In the genomic region with DNA sequence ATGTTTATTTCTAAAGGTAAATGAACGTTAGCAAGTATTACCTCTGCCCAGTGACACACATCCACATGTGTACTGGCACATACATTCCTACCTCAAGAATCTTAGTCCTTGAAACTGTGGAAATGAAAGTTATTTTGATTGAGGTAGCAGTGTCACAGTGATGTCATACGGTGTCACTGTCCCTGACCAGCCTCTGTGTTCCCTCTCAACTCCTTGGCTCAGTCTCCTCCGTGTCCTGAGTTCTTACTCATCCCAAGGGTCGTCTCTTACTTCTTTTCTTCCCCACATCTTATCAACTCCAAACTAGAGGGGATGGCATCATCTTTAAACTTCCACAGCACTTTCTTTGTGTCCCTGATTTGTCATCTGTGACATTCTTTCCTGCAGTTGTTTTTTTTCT, we compare ENCODE assay signal across 1 cellular context.
TF ChIP-seq lines count a peak whose summit lies in the region.

No MANE protein-coding gene starts in this region.

TF ChIP-seq in HEK293, 187 proteins besides CTCF, POLR2A, EP300 and RAD21 (continued from another document):
- TF ChIP-seq, protein P1, sequence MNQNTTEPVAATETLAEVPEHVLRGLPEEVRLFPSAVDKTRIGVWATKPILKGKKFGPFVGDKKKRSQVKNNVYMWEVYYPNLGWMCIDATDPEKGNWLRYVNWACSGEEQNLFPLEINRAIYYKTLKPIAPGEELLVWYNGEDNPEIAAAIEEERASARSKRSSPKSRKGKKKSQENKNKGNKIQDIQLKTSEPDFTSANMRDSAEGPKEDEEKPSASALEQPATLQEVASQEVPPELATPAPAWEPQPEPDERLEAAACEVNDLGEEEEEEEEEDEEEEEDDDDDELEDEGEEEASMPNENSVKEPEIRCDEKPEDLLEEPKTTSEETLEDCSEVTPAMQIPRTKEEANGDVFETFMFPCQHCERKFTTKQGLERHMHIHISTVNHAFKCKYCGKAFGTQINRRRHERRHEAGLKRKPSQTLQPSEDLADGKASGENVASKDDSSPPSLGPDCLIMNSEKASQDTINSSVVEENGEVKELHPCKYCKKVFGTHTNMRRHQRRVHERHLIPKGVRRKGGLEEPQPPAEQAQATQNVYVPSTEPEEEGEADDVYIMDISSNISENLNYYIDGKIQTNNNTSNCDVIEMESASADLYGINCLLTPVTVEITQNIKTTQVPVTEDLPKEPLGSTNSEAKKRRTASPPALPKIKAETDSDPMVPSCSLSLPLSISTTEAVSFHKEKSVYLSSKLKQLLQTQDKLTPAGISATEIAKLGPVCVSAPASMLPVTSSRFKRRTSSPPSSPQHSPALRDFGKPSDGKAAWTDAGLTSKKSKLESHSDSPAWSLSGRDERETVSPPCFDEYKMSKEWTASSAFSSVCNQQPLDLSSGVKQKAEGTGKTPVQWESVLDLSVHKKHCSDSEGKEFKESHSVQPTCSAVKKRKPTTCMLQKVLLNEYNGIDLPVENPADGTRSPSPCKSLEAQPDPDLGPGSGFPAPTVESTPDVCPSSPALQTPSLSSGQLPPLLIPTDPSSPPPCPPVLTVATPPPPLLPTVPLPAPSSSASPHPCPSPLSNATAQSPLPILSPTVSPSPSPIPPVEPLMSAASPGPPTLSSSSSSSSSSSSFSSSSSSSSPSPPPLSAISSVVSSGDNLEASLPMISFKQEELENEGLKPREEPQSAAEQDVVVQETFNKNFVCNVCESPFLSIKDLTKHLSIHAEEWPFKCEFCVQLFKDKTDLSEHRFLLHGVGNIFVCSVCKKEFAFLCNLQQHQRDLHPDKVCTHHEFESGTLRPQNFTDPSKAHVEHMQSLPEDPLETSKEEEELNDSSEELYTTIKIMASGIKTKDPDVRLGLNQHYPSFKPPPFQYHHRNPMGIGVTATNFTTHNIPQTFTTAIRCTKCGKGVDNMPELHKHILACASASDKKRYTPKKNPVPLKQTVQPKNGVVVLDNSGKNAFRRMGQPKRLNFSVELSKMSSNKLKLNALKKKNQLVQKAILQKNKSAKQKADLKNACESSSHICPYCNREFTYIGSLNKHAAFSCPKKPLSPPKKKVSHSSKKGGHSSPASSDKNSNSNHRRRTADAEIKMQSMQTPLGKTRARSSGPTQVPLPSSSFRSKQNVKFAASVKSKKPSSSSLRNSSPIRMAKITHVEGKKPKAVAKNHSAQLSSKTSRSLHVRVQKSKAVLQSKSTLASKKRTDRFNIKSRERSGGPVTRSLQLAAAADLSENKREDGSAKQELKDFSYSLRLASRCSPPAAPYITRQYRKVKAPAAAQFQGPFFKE (tag by site-specific recombination; IDR thresholded peaks at IDR 0.05; ENCODE audit: borderline replicate concordance): no peak
- TF ChIP-seq, protein P2, sequence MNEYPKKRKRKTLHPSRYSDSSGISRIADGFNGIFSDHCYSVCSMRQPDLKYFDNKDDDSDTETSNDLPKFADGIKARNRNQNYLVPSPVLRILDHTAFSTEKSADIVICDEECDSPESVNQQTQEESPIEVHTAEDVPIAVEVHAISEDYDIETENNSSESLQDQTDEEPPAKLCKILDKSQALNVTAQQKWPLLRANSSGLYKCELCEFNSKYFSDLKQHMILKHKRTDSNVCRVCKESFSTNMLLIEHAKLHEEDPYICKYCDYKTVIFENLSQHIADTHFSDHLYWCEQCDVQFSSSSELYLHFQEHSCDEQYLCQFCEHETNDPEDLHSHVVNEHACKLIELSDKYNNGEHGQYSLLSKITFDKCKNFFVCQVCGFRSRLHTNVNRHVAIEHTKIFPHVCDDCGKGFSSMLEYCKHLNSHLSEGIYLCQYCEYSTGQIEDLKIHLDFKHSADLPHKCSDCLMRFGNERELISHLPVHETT (tag by site-specific recombination; IDR thresholded peaks at IDR 0.05): no peak
- no peak for TF ChIP-seq ZNF510 (tag by site-specific recombination; IDR thresholded peaks at IDR 0.05; ENCODE audit: insufficient replicate concordance)
- TF ChIP-seq ZFHX2 (tag by site-specific recombination; conservative IDR thresholded peaks at IDR 0.05): no peak
- no peak for TF ChIP-seq ZNF776 (tag by site-specific recombination; IDR thresholded peaks at IDR 0.05; ENCODE audit: borderline replicate concordance)
- TF ChIP-seq, protein P3, sequence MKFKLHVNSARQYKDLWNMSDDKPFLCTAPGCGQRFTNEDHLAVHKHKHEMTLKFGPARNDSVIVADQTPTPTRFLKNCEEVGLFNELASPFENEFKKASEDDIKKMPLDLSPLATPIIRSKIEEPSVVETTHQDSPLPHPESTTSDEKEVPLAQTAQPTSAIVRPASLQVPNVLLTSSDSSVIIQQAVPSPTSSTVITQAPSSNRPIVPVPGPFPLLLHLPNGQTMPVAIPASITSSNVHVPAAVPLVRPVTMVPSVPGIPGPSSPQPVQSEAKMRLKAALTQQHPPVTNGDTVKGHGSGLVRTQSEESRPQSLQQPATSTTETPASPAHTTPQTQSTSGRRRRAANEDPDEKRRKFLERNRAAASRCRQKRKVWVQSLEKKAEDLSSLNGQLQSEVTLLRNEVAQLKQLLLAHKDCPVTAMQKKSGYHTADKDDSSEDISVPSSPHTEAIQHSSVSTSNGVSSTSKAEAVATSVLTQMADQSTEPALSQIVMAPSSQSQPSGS (tag by site-specific recombination; IDR thresholded peaks at IDR 0.05; ENCODE audit: low read depth): 0 out of 2 replicates have a peak, but pooled peaks have one; percentile 5
- no peak for TF ChIP-seq IKZF3 (tag by site-specific recombination; IDR thresholded peaks at IDR 0.05)
- 0 out of 2 replicates have a peak, but pooled peaks have one; percentile 35 for TF ChIP-seq ZNF629 (tag by site-specific recombination; IDR thresholded peaks at IDR 0.05)
- TF ChIP-seq ZNF600 (tag by site-specific recombination; IDR thresholded peaks at IDR 0.05): 0 out of 2 replicates have a peak, but pooled peaks have one; percentile 20
- TF ChIP-seq BCL11A (tag by site-specific recombination; IDR thresholded peaks at IDR 0.05; ENCODE audit: low read depth): no peak
- TF ChIP-seq, protein P4, sequence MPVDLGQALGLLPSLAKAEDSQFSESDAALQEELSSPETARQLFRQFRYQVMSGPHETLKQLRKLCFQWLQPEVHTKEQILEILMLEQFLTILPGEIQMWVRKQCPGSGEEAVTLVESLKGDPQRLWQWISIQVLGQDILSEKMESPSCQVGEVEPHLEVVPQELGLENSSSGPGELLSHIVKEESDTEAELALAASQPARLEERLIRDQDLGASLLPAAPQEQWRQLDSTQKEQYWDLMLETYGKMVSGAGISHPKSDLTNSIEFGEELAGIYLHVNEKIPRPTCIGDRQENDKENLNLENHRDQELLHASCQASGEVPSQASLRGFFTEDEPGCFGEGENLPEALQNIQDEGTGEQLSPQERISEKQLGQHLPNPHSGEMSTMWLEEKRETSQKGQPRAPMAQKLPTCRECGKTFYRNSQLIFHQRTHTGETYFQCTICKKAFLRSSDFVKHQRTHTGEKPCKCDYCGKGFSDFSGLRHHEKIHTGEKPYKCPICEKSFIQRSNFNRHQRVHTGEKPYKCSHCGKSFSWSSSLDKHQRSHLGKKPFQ (tag by site-specific recombination; IDR thresholded peaks at IDR 0.05): no peak
